In genomic region chr3:193729601-193730000, GRCh38 we compare ENCODE assay signal across 33 cellular contexts.
"Had no signal": no experiment of that assay in that cellular context is flagged by ENCODE, and none has a peak within 500 bp of the region (broad histone marks: within the 10 kb centered on the region; RNA-seq: fewer than 3 reads in every experiment).

No MANE protein-coding gene starts in this region.

- H3K4me3 Mint-ChIP-seq: activated B cell treated with CpG ODN at 0.5 μM for 24 hours; activated CD4-positive, alpha-beta memory T cell treated with anti-CD3 and anti-CD28 coated beads for 36 hours; activated CD4-positive, alpha-beta T cell treated with anti-CD3 and anti-CD28 coated beads, Interleukin-2, amount 10 ng/mL, durations not matched to agents 24 days and 14 days; activated CD8-positive, alpha-beta memory T cell treated with anti-CD3 and anti-CD28 coated beads, Interleukin-2, amount 10 ng/mL, durations not matched to agents 7 days and 5 days; activated CD8-positive, alpha-beta T cell treated with anti-CD3 and anti-CD28 coated beads, Interleukin-2, amount 10 ng/mL, durations not matched to agents 7 days and 5 days; activated naive CD4-positive, alpha-beta T cell treated with anti-CD3 and anti-CD28 coated beads for 36 hours; activated naive CD4-positive, alpha-beta T cell treated with anti-CD3 and anti-CD28 coated beads, Interleukin-2, amount 50 U/mL, for 24 hours; activated naive CD8-positive, alpha-beta T cell treated with anti-CD3 and anti-CD28 coated beads for 36 hours; activated naive CD8-positive, alpha-beta T cell treated with anti-CD3 and anti-CD28 coated beads, Interleukin-2, amount 50 U/mL, for 24 hours; activated T-helper 1 cell treated with anti-CD3 and anti-CD28 coated beads, Interleukin-12 subunit alpha, Interleukin-12 subunit beta, Interleukin-2, Interleukin-4 antibody, amounts not matched to agents 30 ng/mL and 10 ng/mL and 1 ng/mL, durations not matched to agents 14 hours and 24 hours and 36 hours; T-helper 17 cell; T-helper 2 cell treated with Interferon-gamma antibody and Interleukin-4, amounts not matched to agents 5 μg/mL and 100 μg/mL, for 36 hours had no signal

- DNase-seq: activated B cell treated with CpG ODN at 0.5 μM for 24 hours; activated CD4-positive, alpha-beta memory T cell treated with anti-CD3 and anti-CD28 coated beads for 36 hours; activated CD4-positive, alpha-beta T cell treated with anti-CD3 and anti-CD28 coated beads, Interleukin-2, amount 10 ng/mL, durations not matched to agents 24 days and 14 days; activated CD8-positive, alpha-beta memory T cell treated with anti-CD3 and anti-CD28 coated beads, Interleukin-2, amount 10 ng/mL, durations not matched to agents 7 days and 5 days; activated CD8-positive, alpha-beta memory T cell treated with anti-CD3 and anti-CD28 coated beads, Interleukin-2, amount 50 U/mL, for 4 hours; activated CD8-positive, alpha-beta T cell treated with anti-CD3 and anti-CD28 coated beads, Interleukin-2, amount 10 ng/mL, durations not matched to agents 7 days and 5 days; activated effector memory CD4-positive, alpha-beta T cell treated with anti-CD3 and anti-CD28 coated beads, Interleukin-2, amount 50 U/mL, for 16 hours; activated naive CD4-positive, alpha-beta T cell treated with anti-CD3 and anti-CD28 coated beads for 36 hours; activated naive CD8-positive, alpha-beta T cell treated with anti-CD3 and anti-CD28 coated beads for 36 hours; activated naive CD8-positive, alpha-beta T cell treated with anti-CD3 and anti-CD28 coated beads, Interleukin-2, amount 50 U/mL, for 24 hours; activated T-cell treated with anti-CD3 and anti-CD28 coated beads, Interleukin-2, amount 50 U/mL, for 1 hour; activated T-cell treated with anti-CD3 and anti-CD28 coated beads, Interleukin-2, amount 50 U/mL, for 48 hours; adrenal gland; amygdala; aorta; body of pancreas; central memory CD4-positive, alpha-beta T cell; cerebellar nuclear complex; colonic mucosa; effector CD8-positive, alpha-beta T cell; foreskin melanocyte; T-helper 1 cell; T-helper 17 cell; T1000; WERI-Rb-1 had no signal

- H3K4me1 ChIP-seq: colonic mucosa, gastroesophageal sphincter had no signal

- H3K4me1 Mint-ChIP-seq: activated CD4-positive, alpha-beta T cell treated with anti-CD3 and anti-CD28 coated beads, Interleukin-2, amount 10 ng/mL, durations not matched to agents 24 days and 14 days; activated CD8-positive, alpha-beta memory T cell treated with anti-CD3 and anti-CD28 coated beads, Interleukin-2, amount 10 ng/mL, durations not matched to agents 7 days and 5 days; activated naive CD4-positive, alpha-beta T cell treated with anti-CD3 and anti-CD28 coated beads, Interleukin-2, amount 50 U/mL, for 24 hours; activated naive CD8-positive, alpha-beta T cell treated with anti-CD3 and anti-CD28 coated beads for 36 hours; activated naive CD8-positive, alpha-beta T cell treated with anti-CD3 and anti-CD28 coated beads, Interleukin-2, amount 50 U/mL, for 24 hours had no signal

- H3K27me3 Mint-ChIP-seq: activated B cell treated with CpG ODN at 0.5 μM for 24 hours; activated naive CD4-positive, alpha-beta T cell treated with anti-CD3 and anti-CD28 coated beads, Interleukin-2, amount 50 U/mL, for 24 hours; activated naive CD8-positive, alpha-beta T cell treated with anti-CD3 and anti-CD28 coated beads, Interleukin-2, amount 50 U/mL, for 24 hours had no signal

- H3K36me3 ChIP-seq: adrenal gland, cardiac muscle cell, colonic mucosa, gastroesophageal sphincter, WERI-Rb-1 had no signal

- H3K9me3 Mint-ChIP-seq: activated B cell treated with CpG ODN at 0.5 μM for 24 hours; activated CD4-positive, alpha-beta memory T cell treated with anti-CD3 and anti-CD28 coated beads for 36 hours; activated CD4-positive, alpha-beta T cell treated with anti-CD3 and anti-CD28 coated beads, Interleukin-2, amount 10 ng/mL, durations not matched to agents 24 days and 14 days; activated naive CD4-positive, alpha-beta T cell treated with anti-CD3 and anti-CD28 coated beads for 36 hours; activated naive CD4-positive, alpha-beta T cell treated with anti-CD3 and anti-CD28 coated beads, Interleukin-2, amount 50 U/mL, for 24 hours; activated naive CD8-positive, alpha-beta T cell treated with anti-CD3 and anti-CD28 coated beads for 36 hours; activated naive CD8-positive, alpha-beta T cell treated with anti-CD3 and anti-CD28 coated beads, Interleukin-2, amount 50 U/mL, for 24 hours; activated T-helper 1 cell treated with anti-CD3 and anti-CD28 coated beads, Interleukin-12 subunit alpha, Interleukin-12 subunit beta, Interleukin-2, Interleukin-4 antibody, amounts not matched to agents 30 ng/mL and 10 ng/mL and 1 ng/mL, durations not matched to agents 14 hours and 24 hours and 36 hours; activated T-helper 2 cell treated with anti-CD3 and anti-CD28 coated beads, Interferon-gamma antibody, Interleukin-2, Interleukin-4, amounts not matched to agents 10 μg/mL and 5 μg/mL and 100 μg/mL, durations not matched to agents 14 hours and 24 hours and 36 hours; T-helper 2 cell treated with Interferon-gamma antibody and Interleukin-4, amounts not matched to agents 5 μg/mL and 100 μg/mL, for 36 hours had no signal

- ATAC-seq: activated CD4-positive, CD25-positive, alpha-beta regulatory T cell treated with anti-CD3 and anti-CD28 coated beads, Interleukin-2, amount 50 U/mL, for 24 hours; activated CD8-positive, alpha-beta memory T cell treated with anti-CD3 and anti-CD28 coated beads, Interleukin-2, amount 10 ng/mL, durations not matched to agents 7 days and 5 days; activated CD8-positive, alpha-beta T cell treated with anti-CD3 and anti-CD28 coated beads, Interleukin-2, amount 10 ng/mL, durations not matched to agents 7 days and 5 days; activated naive CD8-positive, alpha-beta T cell treated with anti-CD3 and anti-CD28 coated beads, Interleukin-2, amount 50 U/mL, for 24 hours; body of pancreas; esophagus mucosa; gastroesophageal sphincter; T-helper 17 cell had no signal

- H3K27ac Mint-ChIP-seq: activated B cell treated with CpG ODN at 0.5 μM for 24 hours; activated CD4-positive, alpha-beta memory T cell treated with anti-CD3 and anti-CD28 coated beads for 36 hours; activated CD4-positive, alpha-beta T cell treated with anti-CD3 and anti-CD28 coated beads, Interleukin-2, amount 10 ng/mL, durations not matched to agents 24 days and 14 days; activated CD8-positive, alpha-beta memory T cell treated with anti-CD3 and anti-CD28 coated beads, Interleukin-2, amount 10 ng/mL, durations not matched to agents 7 days and 5 days; activated CD8-positive, alpha-beta T cell treated with anti-CD3 and anti-CD28 coated beads, Interleukin-2, amount 10 ng/mL, durations not matched to agents 7 days and 5 days; activated naive CD4-positive, alpha-beta T cell treated with anti-CD3 and anti-CD28 coated beads for 36 hours; activated naive CD4-positive, alpha-beta T cell treated with anti-CD3 and anti-CD28 coated beads, Interleukin-2, amount 50 U/mL, for 24 hours; activated naive CD8-positive, alpha-beta T cell treated with anti-CD3 and anti-CD28 coated beads for 36 hours; activated naive CD8-positive, alpha-beta T cell treated with anti-CD3 and anti-CD28 coated beads, Interleukin-2, amount 50 U/mL, for 24 hours; activated T-helper 1 cell treated with anti-CD3 and anti-CD28 coated beads, Interleukin-12 subunit alpha, Interleukin-12 subunit beta, Interleukin-2, Interleukin-4 antibody, amounts not matched to agents 30 ng/mL and 10 ng/mL and 1 ng/mL, durations not matched to agents 14 hours and 24 hours and 36 hours; activated T-helper 2 cell treated with anti-CD3 and anti-CD28 coated beads, Interferon-gamma antibody, Interleukin-2, Interleukin-4, amounts not matched to agents 10 μg/mL and 5 μg/mL and 100 μg/mL, durations not matched to agents 14 hours and 24 hours and 36 hours; T-helper 17 cell; T-helper 2 cell treated with Interferon-gamma antibody and Interleukin-4, amounts not matched to agents 5 μg/mL and 100 μg/mL, for 36 hours had no signal

- H3K9me3 ChIP-seq: adrenal gland, body of pancreas, colonic mucosa, gastroesophageal sphincter had no signal

- H3K27me3 ChIP-seq: adrenal gland, body of pancreas, cardiac muscle cell, colonic mucosa, gastroesophageal sphincter had no signal

- H3K36me3 Mint-ChIP-seq: activated CD4-positive, alpha-beta memory T cell treated with anti-CD3 and anti-CD28 coated beads for 36 hours; activated CD8-positive, alpha-beta memory T cell treated with anti-CD3 and anti-CD28 coated beads, Interleukin-2, amount 10 ng/mL, durations not matched to agents 7 days and 5 days; activated naive CD4-positive, alpha-beta T cell treated with anti-CD3 and anti-CD28 coated beads, Interleukin-2, amount 50 U/mL, for 24 hours; activated naive CD8-positive, alpha-beta T cell treated with anti-CD3 and anti-CD28 coated beads for 36 hours had no signal

- H3K27ac ChIP-seq: adrenal gland, body of pancreas, cardiac muscle cell, colonic mucosa, gastroesophageal sphincter, WERI-Rb-1 had no signal

- H3K4me3 ChIP-seq: adrenal gland, body of pancreas, cardiac muscle cell, colonic mucosa, gastroesophageal sphincter had no signal
